Comparison of ENCODE assay signal across 20 cellular contexts in the genomic region with DNA sequence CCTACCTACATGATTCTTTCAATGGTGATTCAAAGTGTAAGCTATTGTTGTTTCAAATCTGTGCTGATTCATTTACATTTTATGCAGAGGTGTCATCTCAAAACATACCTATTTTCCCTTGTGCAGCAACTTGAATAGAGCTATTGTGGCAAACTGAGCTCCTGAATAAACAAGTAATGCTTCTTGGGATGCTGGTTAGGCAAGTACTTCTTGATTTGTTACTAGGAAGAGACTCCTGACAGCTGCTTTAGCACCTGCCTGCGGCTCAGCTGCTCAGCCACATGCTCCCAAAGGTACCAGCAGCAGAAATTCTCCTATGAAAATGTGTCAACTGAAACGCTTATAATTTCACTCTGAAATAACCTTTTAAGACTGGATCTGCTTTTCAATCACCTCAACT.
DNase-seq lines count a peak whose midpoint lies in the region; ATAC-seq and TF ChIP-seq lines count a peak whose summit lies in the region.
"Had no signal": no experiment of that assay in that cellular context is flagged by ENCODE, and none has a peak within 500 bp of the region (broad histone marks: within the 10 kb centered on the region; RNA-seq: fewer than 3 reads in every experiment).

No MANE protein-coding gene starts in this region.

- CTCF ChIA-PET in RWPE1 (lab: Yijun Ruan, JAX), result no interaction called here

- no peaks in the 10 kb centered on the region for H3K79me2 ChIP-seq in smooth muscle cell (ENCODE audit: low read depth)

- no peaks in the 10 kb centered on the region for H3K36me3 ChIP-seq in smooth muscle cell (ENCODE audit: low read depth)
- H3K36me3 ChIP-seq: SJCRH30 had no signal

- peaks cover 17% of the 10 kb centered on the region for H3K36me3 Mint-ChIP-seq in glutamatergic neuron (ENCODE audit: unreplicated experiment)
- no peaks in the 10 kb centered on the region for H3K36me3 Mint-ChIP-seq in stimulated activated naive B cell treated with anti-CD40 and anti-IgM and Interleukin-4, amounts not matched to agents 10 μg/mL and 1 μg/mL and 100 μg/mL, for 72 hours

- no peak for ATAC-seq in stimulated activated naive B cell treated with anti-CD40 and anti-IgM and Interleukin-4, amounts not matched to agents 10 μg/mL and 1 μg/mL and 100 μg/mL, for 72 hours (replicated peaks)
- no peak for ATAC-seq in GM21367 (IDR thresholded peaks at IDR 0.05; ENCODE audit: unreplicated experiment)
- ATAC-seq: GM12878, HepG2, PC-3 had no signal

- no peak overlapping the region for H2AFZ ChIP-seq in smooth muscle cell (ENCODE audit: low read depth)

- 67% methylated on average over 2 of the region's 2 CpGs for WGBS in smooth muscle cell (ENCODE audit: low lambda C conversion rate)

- no peak overlapping the region for H3K4me3 ChIP-seq in smooth muscle cell
- H3K4me3 ChIP-seq: GM12878, SJCRH30 had no signal

- DNase-seq in NCI-H345 treated with DMSO at 0.1 percent for 48 hours (lab: John Stamatoyannopoulos, UW; ENCODE audit: unreplicated experiment), result peak; percentile 25
- DNase-seq in NCI-H345 (lab: John Stamatoyannopoulos, UW), result no peak
- peak; percentile 2 for DNase-seq in RWPE1 (ENCODE audit: low spot score)
- peak; percentile 18 for DNase-seq in glutamatergic neuron
- DNase-seq in smooth muscle cell (lab: John Stamatoyannopoulos, UW; ENCODE audit: unreplicated experiment), result no peak
- DNase-seq in stimulated activated naive B cell treated with anti-CD40 and anti-IgM and Interleukin-4, amounts not matched to agents 10 μg/mL and 1 μg/mL and 100 μg/mL, for 72 hours, result no peak
- no peak for DNase-seq in activated gamma-delta T cell (lab: John Stamatoyannopoulos, UW)
- DNase-seq: 8988T, COR-L47, DMS 273 treated with DMSO at 0.1 percent for 48 hours, KBM-7, NCI-H1105, NCI-H2081, NCI-H524 treated with DMSO at 0.1 percent for 48 hours, PC-3, SJCRH30 had no signal

- H3K4me1 Mint-ChIP-seq in glutamatergic neuron (ENCODE audit: low read depth, unreplicated experiment), result peaks cover 27% of the 10 kb centered on the region
- no peaks in the 10 kb centered on the region for H3K4me1 Mint-ChIP-seq in stimulated activated naive B cell treated with anti-CD40 and anti-IgM and Interleukin-4, amounts not matched to agents 10 μg/mL and 1 μg/mL and 100 μg/mL, for 72 hours
- H3K4me1 Mint-ChIP-seq: B cell had no signal

- TF ChIP-seq CTCF in RWPE1 (conservative IDR thresholded peaks at IDR 0.05; ENCODE audit: low read depth), result no peak
- TF ChIP-seq CTCF in glutamatergic neuron (IDR thresholded peaks at IDR 0.05; ENCODE audit: partially characterized antibody, unreplicated experiment), result no peak
- TF ChIP-seq CTCF in smooth muscle cell (IDR thresholded peaks at IDR 0.05; ENCODE audit: borderline replicate concordance, insufficient read depth, poor library complexity, severe bottlenecking), result no peak

- peaks cover 2% of the 10 kb centered on the region for H3K27me3 Mint-ChIP-seq in glutamatergic neuron (ENCODE audit: unreplicated experiment)
- H3K27me3 Mint-ChIP-seq in stimulated activated naive B cell treated with anti-CD40 and anti-IgM and Interleukin-4, amounts not matched to agents 10 μg/mL and 1 μg/mL and 100 μg/mL, for 72 hours, result no peaks in the 10 kb centered on the region
- H3K27me3 Mint-ChIP-seq: B cell had no signal

- no peaks in the 10 kb centered on the region for H3F3A ChIP-seq in smooth muscle cell (ENCODE audit: low read depth)

- no peak overlapping the region for H3K27ac ChIP-seq in RWPE1
- H3K27ac ChIP-seq in smooth muscle cell (ENCODE audit: low read depth), result peak overlapping the region; percentile 7
- H3K27ac ChIP-seq: SJCRH30 had no signal

- peak overlapping the region; percentile 40 for H3K4me3 Mint-ChIP-seq in glutamatergic neuron (ENCODE audit: unreplicated experiment)
- no peak overlapping the region for H3K4me3 Mint-ChIP-seq in stimulated activated naive B cell treated with anti-CD40 and anti-IgM and Interleukin-4, amounts not matched to agents 10 μg/mL and 1 μg/mL and 100 μg/mL, for 72 hours
- H3K4me3 Mint-ChIP-seq: B cell had no signal

- no peak overlapping the region for H3K9ac ChIP-seq in smooth muscle cell (ENCODE audit: low read depth)

- POLR2A ChIA-PET in RWPE1 (lab: Yijun Ruan, JAX; ENCODE audit: low non-redundant PET), result no interaction called here

- peaks cover 4% of the 10 kb centered on the region for H3K9me3 Mint-ChIP-seq in glutamatergic neuron (ENCODE audit: unreplicated experiment)
- H3K9me3 Mint-ChIP-seq in stimulated activated naive B cell treated with anti-CD40 and anti-IgM and Interleukin-4, amounts not matched to agents 10 μg/mL and 1 μg/mL and 100 μg/mL, for 72 hours, result no peaks in the 10 kb centered on the region

- H3K4me2 ChIP-seq in smooth muscle cell, result no peak overlapping the region

- no peaks in the 10 kb centered on the region for H3K9me3 ChIP-seq in smooth muscle cell (replicated peaks; ENCODE audit: low read depth)
- H3K9me3 ChIP-seq: SJCRH30 had no signal

- no peaks in the 10 kb centered on the region for H3K4me1 ChIP-seq in smooth muscle cell (ENCODE audit: low read depth)
- H3K4me1 ChIP-seq: SJCRH30 had no signal

- H3K27ac Mint-ChIP-seq in glutamatergic neuron (ENCODE audit: unreplicated experiment), result peak overlapping the region; percentile 84
- H3K27ac Mint-ChIP-seq in stimulated activated naive B cell treated with anti-CD40 and anti-IgM and Interleukin-4, amounts not matched to agents 10 μg/mL and 1 μg/mL and 100 μg/mL, for 72 hours, result no peak overlapping the region
- H3K27ac Mint-ChIP-seq: B cell had no signal

- no peaks in the 10 kb centered on the region for H3K27me3 ChIP-seq in smooth muscle cell (ENCODE audit: low read depth)
- H3K27me3 ChIP-seq: SJCRH30 had no signal

- no peaks in the 10 kb centered on the region for H4K20me1 ChIP-seq in smooth muscle cell (ENCODE audit: low read depth)

Comparison
In these comparisons a context has a peak if more than half of its experiments do, and no peak if none do; other contexts are left out.
1. DNase-seq: peak in NCI-H345 treated with DMSO at 0.1 percent for 48 hours (single experiment), RWPE1 (single experiment) and glutamatergic neuron (single experiment); none in NCI-H345 (single experiment), smooth muscle cell (single experiment), stimulated activated naive B cell treated with anti-CD40 and anti-IgM and Interleukin-4, amounts not matched to agents 10 μg/mL and 1 μg/mL and 100 μg/mL, for 72 hours (single experiment) and activated gamma-delta T cell (single experiment).